9 cellular contexts compared by ENCODE assay signal in genomic region chr10:23412223-23412622, GRCh38. TPM values are rescaled to one million over a fixed set of nuclear protein-coding genes. Genes with fewer than 3 reads are reported as not detected.
DNase-seq lines count a peak whose midpoint lies in the region; ATAC-seq and TF ChIP-seq lines count a peak whose summit lies in the region.
"Had no signal": no experiment of that assay in that cellular context is flagged by ENCODE, and none has a peak within 500 bp of the region (broad histone marks: within the 10 kb centered on the region; RNA-seq: fewer than 3 reads in every experiment).

No MANE protein-coding gene starts in this region.

- no peaks in the 10 kb centered on the region for H3K27me3 Mint-ChIP-seq in activated CD4-positive, alpha-beta memory T cell treated with anti-CD3 and anti-CD28 coated beads for 36 hours
- peaks cover 18% of the 10 kb centered on the region for H3K27me3 Mint-ChIP-seq in nephron progenitor cell (ENCODE audit: low read depth, poor library complexity)

- H3K9me3 Mint-ChIP-seq in activated CD4-positive, alpha-beta memory T cell treated with anti-CD3 and anti-CD28 coated beads for 36 hours: no peaks in the 10 kb centered on the region
- no peaks in the 10 kb centered on the region for H3K9me3 Mint-ChIP-seq in nephron progenitor cell

- H2AFZ ChIP-seq in OCI-LY7 (ENCODE audit: low read length): no peak overlapping the region

- no peaks in the 10 kb centered on the region for H3K9me3 ChIP-seq in OCI-LY7 (ENCODE audit: low read length)

- no peaks in the 10 kb centered on the region for H3K79me2 ChIP-seq in OCI-LY7 (ENCODE audit: insufficient read depth, low read depth, low read length)

- H3K4me3 Mint-ChIP-seq in activated CD4-positive, alpha-beta memory T cell treated with anti-CD3 and anti-CD28 coated beads for 36 hours: no peak overlapping the region
- H3K4me3 Mint-ChIP-seq in nephron progenitor cell: no peak overlapping the region

- peak; percentile 39 for ATAC-seq in HG02642 (IDR thresholded peaks at IDR 0.05; ENCODE audit: poor library complexity, unreplicated experiment)

- peaks cover 24% of the 10 kb centered on the region for H3K4me1 Mint-ChIP-seq in activated CD4-positive, alpha-beta memory T cell treated with anti-CD3 and anti-CD28 coated beads for 36 hours (ENCODE audit: low read depth)
- no peaks in the 10 kb centered on the region for H3K4me1 Mint-ChIP-seq in nephron progenitor cell

- peaks cover 9% of the 10 kb centered on the region for H3K4me1 ChIP-seq in OCI-LY7 (ENCODE audit: insufficient read depth, low read length, poor library complexity, severe bottlenecking)

- no peaks in the 10 kb centered on the region for H3K36me3 ChIP-seq in OCI-LY7 (ENCODE audit: insufficient read depth, low read length)

- DNase-seq in GM04504 (ENCODE audit: low read depth) (peak; percentile 5), myocyte (ENCODE audit: low read depth) (peak; percentile 89), OCI-LY7 (ENCODE audit: low spot score) (no peak), nephron progenitor cell (no peak), NCI-H69 (lab: John Stamatoyannopoulos, UW) (no peak)
- peak; percentile 15 for DNase-seq in activated CD4-positive, alpha-beta memory T cell treated with anti-CD3 and anti-CD28 coated beads for 36 hours
- no peak for DNase-seq in stimulated activated naive CD4-positive, alpha-beta T cell (lab: John Stamatoyannopoulos, UW)
- DNase-seq: activated CD4-positive, alpha-beta T cell treated with anti-CD3 and anti-CD28 coated beads for 1 hour had no signal

- TF ChIP-seq CTCF in OCI-LY7 (conservative IDR thresholded peaks at IDR 0.05; ENCODE audit: low read length): no peak
- TF ChIP-seq CTCF in nephron progenitor cell (IDR thresholded peaks at IDR 0.05): no peak

- H3K4me3 ChIP-seq in OCI-LY7 (ENCODE audit: low read depth, low read length, poor library complexity, severe bottlenecking): no peak overlapping the region

- no peaks in the 10 kb centered on the region for H4K20me1 ChIP-seq in OCI-LY7 (ENCODE audit: insufficient read depth, low read length)

- BruUV-seq in OCI-LY7 (replicated peaks; lab: Mats Ljungman, UMichigan): no TSS peak

- no peak overlapping the region for H3K27ac ChIP-seq in OCI-LY7 (ENCODE audit: low read depth, low read length, poor library complexity, severe bottlenecking)

- no peak overlapping the region for H3K4me2 ChIP-seq in OCI-LY7 (ENCODE audit: low read length)

- CTCF ChIA-PET in activated CD4-positive, alpha-beta memory T cell treated with anti-CD3 and anti-CD28 coated beads for 36 hours (lab: Charles Lee): no interaction called here
- CTCF ChIA-PET in OCI-LY7 (lab: Charles Lee; ENCODE audit: unreplicated experiment): no interaction called here

- intact Hi-C loops in activated CD4-positive, alpha-beta memory T cell treated with anti-CD3 and anti-CD28 coated beads for 36 hours (cut with micrococcal nuclease): loop anchor here (1.0 to 2.0 kb wide), 4 partner anchors 19 to 77 kb away; partner anchors contain the start of gene OTUD1
- intact Hi-C loops in OCI-LY7 (cut with micrococcal nuclease; ENCODE audit: unreplicated experiment): loop anchor here (10.0 kb wide), 1 partner anchor 97 kb away; no protein-coding TSS in a partner anchor

- H3K36me3 Mint-ChIP-seq in activated CD4-positive, alpha-beta memory T cell treated with anti-CD3 and anti-CD28 coated beads for 36 hours: no peaks in the 10 kb centered on the region
- H3K36me3 Mint-ChIP-seq in nephron progenitor cell (ENCODE audit: low read depth): no peaks in the 10 kb centered on the region

- H3K27ac Mint-ChIP-seq in activated CD4-positive, alpha-beta memory T cell treated with anti-CD3 and anti-CD28 coated beads for 36 hours: peak overlapping the region; percentile 8
- H3K27ac Mint-ChIP-seq in nephron progenitor cell: no peak overlapping the region

- POLR2A ChIA-PET in activated CD4-positive, alpha-beta memory T cell treated with anti-CD3 and anti-CD28 coated beads for 36 hours (lab: Charles Lee): no interaction called here
- POLR2A ChIA-PET in OCI-LY7 (lab: Charles Lee): no interaction called here

- no peaks in the 10 kb centered on the region for H3K9me2 ChIP-seq in OCI-LY7 (ENCODE audit: insufficient read depth, low read length)

RNA-seq across cellular contexts. Expression of gene OTUD1, which starts 26.7 kb away (rescaled TPM):
- 10 to 100 TPM; 11.6 to 12.0 TPM for total RNA-seq in activated CD4-positive, alpha-beta memory T cell treated with anti-CD3 and anti-CD28 coated beads for 36 hours
- total RNA-seq in myocyte (7.7 and 15.0 TPM in 2 replicates), OCI-LY7 (2022) (6.8 and 9.1 TPM in 2 replicates)
- 5.4 TPM for polyA plus RNA-seq in myocyte (2012)
- 4.5 and 5.5 TPM in 2 replicates for total RNA-seq in OCI-LY7 (2014; rRNA removed; shearing (Covaris generic))

Comparison
In these comparisons a context has a peak if more than half of its experiments do, and no peak if none do; other contexts are left out.
1. DNase-seq: peak in GM04504 (single experiment), activated CD4-positive, alpha-beta memory T cell treated with anti-CD3 and anti-CD28 coated beads for 36 hours (single experiment) and myocyte (single experiment); none in OCI-LY7 (single experiment), stimulated activated naive CD4-positive, alpha-beta T cell (0 of 6), nephron progenitor cell (single experiment) and NCI-H69 (single experiment).